Comparison of ENCODE assay signal across 8 cellular contexts in the genomic region with DNA sequence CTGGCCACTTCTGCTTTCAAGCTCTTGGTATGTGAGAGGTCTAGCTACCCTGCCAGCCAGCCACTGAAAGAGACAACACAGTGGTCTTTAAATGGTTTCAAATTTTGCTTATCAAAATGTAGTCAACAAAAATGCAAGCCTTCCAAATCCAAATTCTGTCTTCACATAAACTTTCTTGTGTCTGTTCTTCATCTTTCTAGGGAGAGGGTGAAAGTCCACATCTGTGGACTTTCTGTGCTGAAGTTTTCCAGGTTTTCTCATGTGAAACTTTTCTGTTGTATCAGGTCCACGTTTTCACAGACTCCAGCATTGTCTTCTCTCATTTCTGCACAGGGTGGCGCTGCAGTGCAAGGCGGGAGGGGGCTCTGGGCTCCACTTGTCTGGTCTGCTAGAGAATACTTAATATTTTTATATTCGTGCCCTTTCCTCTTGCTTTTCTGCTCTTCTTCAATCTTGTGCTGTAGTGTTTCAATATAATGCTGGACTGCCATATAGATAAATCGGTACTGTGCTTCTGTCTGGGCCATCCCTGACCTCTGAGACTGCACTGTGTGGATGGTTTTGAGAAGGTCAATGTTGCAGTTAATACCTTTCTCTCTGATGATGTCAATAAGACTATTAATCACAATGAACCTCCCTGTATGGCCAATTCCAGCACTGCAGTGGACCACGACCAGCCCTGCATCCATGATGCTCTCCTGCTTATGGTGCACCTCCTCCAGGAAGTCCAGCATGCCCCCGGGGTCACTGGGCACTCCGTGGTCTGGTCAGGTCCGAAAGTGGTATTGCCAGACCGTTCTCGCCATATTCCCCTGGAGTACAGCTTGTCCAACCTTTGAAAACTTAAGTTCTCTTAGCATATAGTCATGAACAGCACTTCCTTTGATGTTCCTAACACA.
DNase-seq lines count a peak whose midpoint lies in the region; ATAC-seq lines count a peak whose summit lies in the region.

No MANE protein-coding gene starts in this region.

- no peaks in the 10 kb centered on the region for H4K20me1 ChIP-seq in BLaER1

- no peaks in the 10 kb centered on the region for H3K9me3 ChIP-seq in BLaER1

- no peak overlapping the region for H2BK5ac ChIP-seq in mesendoderm (ENCODE audit: low read length)

- ATAC-seq in GM21423 (IDR thresholded peaks at IDR 0.05; ENCODE audit: unreplicated experiment) (peak; percentile 36), HG02610 (IDR thresholded peaks at IDR 0.05; ENCODE audit: unreplicated experiment) (no peak)
- ATAC-seq in stimulated activated effector memory CD8-positive, alpha-beta T cell treated with anti-CD3 and anti-CD28 coated beads, Interleukin-12 subunit alpha, Interleukin-12 subunit beta, amount 100 ng/mL, for 72 hours: peak; percentile 53

- H3K27ac Mint-ChIP-seq in stimulated activated effector memory CD8-positive, alpha-beta T cell treated with anti-CD3 and anti-CD28 coated beads, Interleukin-12 subunit alpha, Interleukin-12 subunit beta, amount 100 ng/mL, for 72 hours: peak overlapping the region; percentile 80

- H3K4me3 ChIP-seq in BLaER1: no peak overlapping the region
- no peak overlapping the region for H3K4me3 ChIP-seq in mesendoderm (ENCODE audit: low read length)

- no peak overlapping the region for H3K4ac ChIP-seq in mesendoderm (ENCODE audit: low read depth, low read length)

- H3K9me3 Mint-ChIP-seq in stimulated activated effector memory CD8-positive, alpha-beta T cell treated with anti-CD3 and anti-CD28 coated beads, Interleukin-12 subunit alpha, Interleukin-12 subunit beta, amount 100 ng/mL, for 72 hours: no peaks in the 10 kb centered on the region

- no peak overlapping the region for H3K56ac ChIP-seq in mesendoderm (ENCODE audit: low read length)

- peak; percentile 67 for DNase-seq in NCI-H460 (ENCODE audit: extremely low read depth, low read depth)
- peak; percentile 70 to 78 for DNase-seq in activated CD4-positive, alpha-beta T cell treated with anti-CD3 and anti-CD28 coated beads, Interleukin-2, amount 50 U/mL, for 4 hours
- DNase-seq in effector CD4-positive, alpha-beta T cell: peak; percentile 64
- DNase-seq in mesendoderm: peak; percentile 49
- peak; percentile 70 to 88 for DNase-seq in stimulated activated effector memory CD8-positive, alpha-beta T cell treated with anti-CD3 and anti-CD28 coated beads, Interleukin-12 subunit alpha, Interleukin-12 subunit beta, amount 100 ng/mL, for 72 hours (ENCODE audit: low spot score in 2 of 2)

- H2BK120ac ChIP-seq in mesendoderm (ENCODE audit: low read depth, low read length): no peak overlapping the region

- H3K27me3 ChIP-seq in BLaER1 (no peaks in the 10 kb centered on the region), mesendoderm (ENCODE audit: insufficient read depth, low read length, poor library complexity) (no peaks in the 10 kb centered on the region)

- H3K9ac ChIP-seq in BLaER1 (peak overlapping the region; percentile 49), mesendoderm (ENCODE audit: low read length) (no peak overlapping the region)

- no CpG with 5 or more reads among the region's 11 CpGs for WGBS in mesendoderm (ENCODE audit: extremely low coverage, insufficient coverage, low lambda C conversion rate)

- no peak overlapping the region for H4K5ac ChIP-seq in mesendoderm (ENCODE audit: low read length)

- peaks cover 79% of the 10 kb centered on the region for H3K4me1 ChIP-seq in BLaER1
- no peaks in the 10 kb centered on the region for H3K4me1 ChIP-seq in mesendoderm (ENCODE audit: control insufficient read depth, low read depth, low read length)

- no peak overlapping the region for H2BK15ac ChIP-seq in mesendoderm (replicated peaks; ENCODE audit: low read depth)

- H3K79me1 ChIP-seq in mesendoderm (ENCODE audit: low read length): no peaks in the 10 kb centered on the region

- no peak overlapping the region for H3K23ac ChIP-seq in mesendoderm (ENCODE audit: low read length)

- H3K36me3 ChIP-seq in BLaER1: no peaks in the 10 kb centered on the region
- no peaks in the 10 kb centered on the region for H3K36me3 ChIP-seq in mesendoderm (ENCODE audit: control insufficient read depth, insufficient read depth, low read length)

- H3K4me1 Mint-ChIP-seq in stimulated activated effector memory CD8-positive, alpha-beta T cell treated with anti-CD3 and anti-CD28 coated beads, Interleukin-12 subunit alpha, Interleukin-12 subunit beta, amount 100 ng/mL, for 72 hours: peaks cover 89% of the 10 kb centered on the region

- H3K79me2 ChIP-seq in mesendoderm (ENCODE audit: control insufficient read depth, insufficient read depth, low read length): no peaks in the 10 kb centered on the region

- no peak overlapping the region for H3K18ac ChIP-seq in mesendoderm (ENCODE audit: low read length)

- H3K27ac ChIP-seq in BLaER1 (peak overlapping the region; percentile 66), mesendoderm (ENCODE audit: low read depth, low read length) (no peak overlapping the region)

- H4K8ac ChIP-seq in mesendoderm (ENCODE audit: low read depth, low read length): no peak overlapping the region

- peak overlapping the region; percentile 68 for H3K4me3 Mint-ChIP-seq in stimulated activated effector memory CD8-positive, alpha-beta T cell treated with anti-CD3 and anti-CD28 coated beads, Interleukin-12 subunit alpha, Interleukin-12 subunit beta, amount 100 ng/mL, for 72 hours

- H3K4me2 ChIP-seq in BLaER1: peak overlapping the region; percentile 64
- H3K4me2 ChIP-seq in mesendoderm (ENCODE audit: low read length): no peak overlapping the region

- H2AK5ac ChIP-seq in mesendoderm (ENCODE audit: low read length): no peak overlapping the region

- peaks cover 18% of the 10 kb centered on the region for H3K36me3 Mint-ChIP-seq in stimulated activated effector memory CD8-positive, alpha-beta T cell treated with anti-CD3 and anti-CD28 coated beads, Interleukin-12 subunit alpha, Interleukin-12 subunit beta, amount 100 ng/mL, for 72 hours
